ENCODE assay signal across 8 cellular contexts in the genomic region with DNA sequence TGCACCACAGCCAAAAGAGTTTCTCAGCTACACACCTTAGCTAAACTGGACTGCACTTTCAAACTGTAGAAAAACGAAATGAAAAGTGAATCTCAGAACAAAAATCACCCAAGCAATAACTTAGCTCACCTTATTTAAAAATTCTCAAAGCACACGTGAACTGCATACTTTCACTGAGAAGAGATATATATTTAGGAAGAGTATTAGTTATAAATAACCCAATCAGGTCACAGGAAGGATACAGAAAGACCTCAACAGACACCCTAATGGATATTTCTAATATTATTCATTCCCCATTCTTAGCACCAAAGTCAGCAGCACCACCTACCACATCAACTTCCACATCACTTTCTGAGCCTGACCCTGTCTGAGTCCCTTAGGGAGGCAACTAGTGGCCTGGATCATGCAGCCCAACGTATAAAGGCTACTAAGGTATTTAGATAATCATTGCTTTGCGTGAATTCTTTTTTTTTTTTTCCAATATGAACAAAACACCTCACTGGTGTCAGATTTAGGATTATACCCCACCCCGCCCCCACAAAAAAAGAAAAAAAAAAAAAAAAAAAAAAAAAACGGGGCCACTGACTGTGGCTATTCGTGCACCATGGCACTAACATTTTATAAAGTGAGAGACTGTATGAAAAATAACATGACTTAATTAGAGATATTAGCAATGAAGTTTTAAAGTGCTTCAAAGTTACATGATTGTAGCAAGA. TPM values are rescaled to one million over a fixed set of nuclear protein-coding genes. Genes with fewer than 3 reads are reported as not detected.
DNase-seq lines count a peak whose midpoint lies in the region; ATAC-seq, FAIRE-seq and TF ChIP-seq lines count a peak whose summit lies in the region.

No MANE protein-coding gene starts in this region.

- peaks cover 3% of the 10 kb centered on the region; the same call in 1 of the 2 replicates for H3K27me3 ChIP-seq in BE2C

- H3K4me1 Mint-ChIP-seq in glutamatergic neuron (ENCODE audit: low read depth, unreplicated experiment): peaks cover 15% of the 10 kb centered on the region

- no peaks in the 10 kb centered on the region for H3K36me3 Mint-ChIP-seq in glutamatergic neuron (ENCODE audit: unreplicated experiment)

- no peaks in the 10 kb centered on the region for H3K36me3 ChIP-seq in BE2C

- no peak for ATAC-seq in HG03025 (IDR thresholded peaks at IDR 0.05; ENCODE audit: low FRiP score, unreplicated experiment)

- TF ChIP-seq CTCF in GM13977 (IDR thresholded peaks at IDR 0.05; ENCODE audit: extremely low read depth, insufficient read depth, missing control alignments): peak; percentile 20
- no peak for TF ChIP-seq CTCF in glutamatergic neuron (IDR thresholded peaks at IDR 0.05; ENCODE audit: partially characterized antibody, unreplicated experiment)
- no peak for TF ChIP-seq CTCF in BE2C (IDR thresholded peaks at IDR 0.05; ENCODE audit: low read depth, low read length)
- no peak for TF ChIP-seq CTCF in D721Med (IDR thresholded peaks at IDR 0.05; ENCODE audit: insufficient read depth, missing control alignments)

- peak overlapping the region; percentile 96 for H3K4me3 Mint-ChIP-seq in glutamatergic neuron (ENCODE audit: unreplicated experiment)

- no peak for TF ChIP-seq POLR2A in H54 (IDR thresholded peaks at IDR 0.05; ENCODE audit: low read depth, low read length)

- H3K4me3 ChIP-seq in BE2C (ENCODE audit: low read depth, low read length): no peak overlapping the region

- no peaks in the 10 kb centered on the region for H3K4me1 ChIP-seq in BE2C

- no peaks in the 10 kb centered on the region for H3K9me3 ChIP-seq in BE2C

- peaks cover 4% of the 10 kb centered on the region for H3K9me3 Mint-ChIP-seq in glutamatergic neuron (ENCODE audit: unreplicated experiment)

- peaks cover 6% of the 10 kb centered on the region for H3K27me3 Mint-ChIP-seq in glutamatergic neuron (ENCODE audit: unreplicated experiment)

- peak overlapping the region; percentile 69 for H3K27ac Mint-ChIP-seq in glutamatergic neuron (ENCODE audit: unreplicated experiment)

- FAIRE-seq in H54 (lab: Jason Lieb, UNC) (peak; percentile 20), D721Med (lab: Jason Lieb, UNC) (no peak)

- DNase-seq in GM13977 (ENCODE audit: low spot score) (peak; percentile 37), H54 (ENCODE audit: insufficient read length, low spot score) (no peak), RKO (ENCODE audit: low spot score) (peak; percentile 63), glutamatergic neuron (no peak), BE2C (no peak), D721Med (ENCODE audit: insufficient read length, low spot score) (no peak)
- DNase-seq in central memory CD4-positive, alpha-beta T cell: no peak

- in situ Hi-C loops in GM13977 (cut with MboI; ENCODE audit: low pct_unique_long_range_greater_than_20kb, low sequenced_read_pairs, unreplicated experiment): loop anchor here (25.0 kb wide), 1 partner anchor 496 kb away; no protein-coding TSS in a partner anchor

RNA-seq across cellular contexts. Expression of gene ABI1, which starts 2.6 kb away (rescaled TPM):
- 37.3 TPM for total RNA-seq in glutamatergic neuron (ENCODE audit: unreplicated experiment)
- 22.0 TPM for polyA plus RNA-seq in BE2C (2012; ENCODE audit: insufficient read depth, insufficient read length, low read depth)

Comparison
In these comparisons a context has a peak if more than half of its experiments do, and no peak if none do; other contexts are left out.
1. DNase-seq: peak in GM13977 (single experiment) and RKO (single experiment); none in H54 (single experiment), glutamatergic neuron (single experiment), central memory CD4-positive, alpha-beta T cell (single experiment), BE2C (single experiment) and D721Med (single experiment).